1 cellular context compared by ENCODE assay signal in genomic region chr10:92125169-92125543, GRCh38.
TF ChIP-seq lines count a peak whose summit lies in the region.

No MANE protein-coding gene starts in this region.

TF ChIP-seq in HepG2, 621 proteins besides CTCF, POLR2A, EP300 and RAD21 (continued from another document):
- TF ChIP-seq ZBTB26 (CRISPR knock-in tag; IDR thresholded peaks at IDR 0.05; ENCODE audit: borderline replicate concordance) (no peak), TBP (CRISPR knock-in tag; IDR thresholded peaks at IDR 0.05) (no peak), ZNF670 (CRISPR knock-in tag; IDR thresholded peaks at IDR 0.05; ENCODE audit: borderline replicate concordance) (0 out of 2 replicates have a peak, but pooled peaks have one; percentile 50), ATF3 (CRISPR knock-in tag; IDR thresholded peaks at IDR 0.05) (no peak), RORA (CRISPR knock-in tag; IDR thresholded peaks at IDR 0.05) (no peak), NFE2 (CRISPR knock-in tag; IDR thresholded peaks at IDR 0.05) (no peak), ZNF264 (CRISPR knock-in tag; IDR thresholded peaks at IDR 0.05) (0 out of 2 replicates have a peak, but pooled peaks have one; percentile 11), ERF (CRISPR knock-in tag; IDR thresholded peaks at IDR 0.05) (no peak), PATZ1 (CRISPR knock-in tag; IDR thresholded peaks at IDR 0.05) (0 out of 2 replicates have a peak, but pooled peaks have one; percentile 4), PRDM4 (CRISPR knock-in tag; IDR thresholded peaks at IDR 0.05; ENCODE audit: borderline replicate concordance) (no peak), ZNF619 (CRISPR knock-in tag; IDR thresholded peaks at IDR 0.05) (no peak), CBX5 (CRISPR knock-in tag; IDR thresholded peaks at IDR 0.05; ENCODE audit: borderline replicate concordance) (0 out of 2 replicates have a peak, but pooled peaks have one; percentile 4), SOX6 (IDR thresholded peaks at IDR 0.05) (no peak), SOX6 (CRISPR knock-in tag; IDR thresholded peaks at IDR 0.05) (no peak; the same call in 1 of the 2 replicates), TOPORS (CRISPR knock-in tag; IDR thresholded peaks at IDR 0.05) (no peak), ZNF317 (CRISPR knock-in tag; IDR thresholded peaks at IDR 0.05) (no peak), ZNF614 (CRISPR knock-in tag; IDR thresholded peaks at IDR 0.05; ENCODE audit: borderline replicate concordance) (no peak), NFIC (IDR thresholded peaks at IDR 0.05; ENCODE audit: low read length) (no peak), MEF2D (CRISPR knock-in tag; IDR thresholded peaks at IDR 0.05) (no peak), IRX3 (CRISPR knock-in tag; IDR thresholded peaks at IDR 0.05; ENCODE audit: borderline replicate concordance, low read depth) (no peak)
